In the genomic region with DNA sequence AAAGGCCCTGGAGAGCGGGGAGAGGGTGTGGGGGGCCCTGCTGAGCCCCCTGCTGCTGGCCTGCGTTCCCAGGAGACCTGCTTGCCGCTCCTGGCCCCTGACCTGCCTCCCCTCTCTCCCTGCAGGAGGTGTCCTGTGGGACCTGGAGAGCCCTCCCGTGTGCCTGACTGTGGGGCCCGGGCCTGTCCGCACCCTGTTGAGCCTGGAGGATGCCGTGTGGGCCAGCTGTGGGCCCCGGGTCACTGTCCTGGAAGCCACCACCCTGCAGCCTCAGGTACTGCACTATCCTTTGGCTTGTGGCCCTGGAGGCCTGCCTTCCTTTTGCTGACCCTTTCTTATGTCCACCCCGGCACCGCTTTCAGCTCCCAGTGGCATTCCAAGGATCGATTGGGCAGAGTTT, we compare ENCODE assay signal across 2 cellular contexts.
TF ChIP-seq lines count a peak whose summit lies in the region.

No MANE protein-coding gene starts in this region.

TF ChIP-seq in GM12878, 131 proteins besides CTCF, POLR2A, EP300 and RAD21:
- TF ChIP-seq, protein P1, sequence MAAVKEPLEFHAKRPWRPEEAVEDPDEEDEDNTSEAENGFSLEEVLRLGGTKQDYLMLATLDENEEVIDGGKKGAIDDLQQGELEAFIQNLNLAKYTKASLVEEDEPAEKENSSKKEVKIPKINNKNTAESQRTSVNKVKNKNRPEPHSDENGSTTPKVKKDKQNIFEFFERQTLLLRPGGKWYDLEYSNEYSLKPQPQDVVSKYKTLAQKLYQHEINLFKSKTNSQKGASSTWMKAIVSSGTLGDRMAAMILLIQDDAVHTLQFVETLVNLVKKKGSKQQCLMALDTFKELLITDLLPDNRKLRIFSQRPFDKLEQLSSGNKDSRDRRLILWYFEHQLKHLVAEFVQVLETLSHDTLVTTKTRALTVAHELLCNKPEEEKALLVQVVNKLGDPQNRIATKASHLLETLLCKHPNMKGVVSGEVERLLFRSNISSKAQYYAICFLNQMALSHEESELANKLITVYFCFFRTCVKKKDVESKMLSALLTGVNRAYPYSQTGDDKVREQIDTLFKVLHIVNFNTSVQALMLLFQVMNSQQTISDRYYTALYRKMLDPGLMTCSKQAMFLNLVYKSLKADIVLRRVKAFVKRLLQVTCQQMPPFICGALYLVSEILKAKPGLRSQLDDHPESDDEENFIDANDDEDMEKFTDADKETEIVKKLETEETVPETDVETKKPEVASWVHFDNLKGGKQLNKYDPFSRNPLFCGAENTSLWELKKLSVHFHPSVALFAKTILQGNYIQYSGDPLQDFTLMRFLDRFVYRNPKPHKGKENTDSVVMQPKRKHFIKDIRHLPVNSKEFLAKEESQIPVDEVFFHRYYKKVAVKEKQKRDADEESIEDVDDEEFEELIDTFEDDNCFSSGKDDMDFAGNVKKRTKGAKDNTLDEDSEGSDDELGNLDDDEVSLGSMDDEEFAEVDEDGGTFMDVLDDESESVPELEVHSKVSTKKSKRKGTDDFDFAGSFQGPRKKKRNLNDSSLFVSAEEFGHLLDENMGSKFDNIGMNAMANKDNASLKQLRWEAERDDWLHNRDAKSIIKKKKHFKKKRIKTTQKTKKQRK (IDR thresholded peaks at IDR 0.05; ENCODE audit: low read depth, low read length): no peak
- no peak for TF ChIP-seq RCOR1 (conservative IDR thresholded peaks at IDR 0.05; ENCODE audit: low read depth, low read length)
- no peak for TF ChIP-seq PML (IDR thresholded peaks at IDR 0.05; ENCODE audit: low read length)
- TF ChIP-seq KAT2A (conservative IDR thresholded peaks at IDR 0.05; ENCODE audit: control insufficient read depth, low read depth, low read length): no peak
- TF ChIP-seq TBL1XR1 (IDR thresholded peaks at IDR 0.05; ENCODE audit: low read depth, low read length): no peak
- no peak for TF ChIP-seq TARDBP (IDR thresholded peaks at IDR 0.05; ENCODE audit: borderline replicate concordance)
- TF ChIP-seq, protein P2, sequence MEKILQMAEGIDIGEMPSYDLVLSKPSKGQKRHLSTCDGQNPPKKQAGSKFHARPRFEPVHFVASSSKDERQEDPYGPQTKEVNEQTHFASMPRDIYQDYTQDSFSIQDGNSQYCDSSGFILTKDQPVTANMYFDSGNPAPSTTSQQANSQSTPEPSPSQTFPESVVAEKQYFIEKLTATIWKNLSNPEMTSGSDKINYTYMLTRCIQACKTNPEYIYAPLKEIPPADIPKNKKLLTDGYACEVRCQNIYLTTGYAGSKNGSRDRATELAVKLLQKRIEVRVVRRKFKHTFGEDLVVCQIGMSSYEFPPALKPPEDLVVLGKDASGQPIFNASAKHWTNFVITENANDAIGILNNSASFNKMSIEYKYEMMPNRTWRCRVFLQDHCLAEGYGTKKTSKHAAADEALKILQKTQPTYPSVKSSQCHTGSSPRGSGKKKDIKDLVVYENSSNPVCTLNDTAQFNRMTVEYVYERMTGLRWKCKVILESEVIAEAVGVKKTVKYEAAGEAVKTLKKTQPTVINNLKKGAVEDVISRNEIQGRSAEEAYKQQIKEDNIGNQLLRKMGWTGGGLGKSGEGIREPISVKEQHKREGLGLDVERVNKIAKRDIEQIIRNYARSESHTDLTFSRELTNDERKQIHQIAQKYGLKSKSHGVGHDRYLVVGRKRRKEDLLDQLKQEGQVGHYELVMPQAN (conservative IDR thresholded peaks at IDR 0.05): no peak
- no peak for TF ChIP-seq CHD4 (IDR thresholded peaks at IDR 0.05)
- no peak for TF ChIP-seq POU2F2 (IDR thresholded peaks at IDR 0.05; ENCODE audit: borderline replicate concordance, low read depth, low read length)
- TF ChIP-seq ZNF217 (IDR thresholded peaks at IDR 0.05): no peak
TF ChIP-seq in GM12878: peak in this region for 0.

TF ChIP-seq in HepG2, 621 proteins besides CTCF, POLR2A, EP300 and RAD21:
- peak; percentile 74 for TF ChIP-seq AGO2 (optimal IDR thresholded peaks at IDR 0.05; ENCODE audit: low read depth, low read length)
- no peak for TF ChIP-seq SMAD1 (CRISPR knock-in tag; IDR thresholded peaks at IDR 0.05; ENCODE audit: borderline replicate concordance, low read depth)
